In the genomic region with DNA sequence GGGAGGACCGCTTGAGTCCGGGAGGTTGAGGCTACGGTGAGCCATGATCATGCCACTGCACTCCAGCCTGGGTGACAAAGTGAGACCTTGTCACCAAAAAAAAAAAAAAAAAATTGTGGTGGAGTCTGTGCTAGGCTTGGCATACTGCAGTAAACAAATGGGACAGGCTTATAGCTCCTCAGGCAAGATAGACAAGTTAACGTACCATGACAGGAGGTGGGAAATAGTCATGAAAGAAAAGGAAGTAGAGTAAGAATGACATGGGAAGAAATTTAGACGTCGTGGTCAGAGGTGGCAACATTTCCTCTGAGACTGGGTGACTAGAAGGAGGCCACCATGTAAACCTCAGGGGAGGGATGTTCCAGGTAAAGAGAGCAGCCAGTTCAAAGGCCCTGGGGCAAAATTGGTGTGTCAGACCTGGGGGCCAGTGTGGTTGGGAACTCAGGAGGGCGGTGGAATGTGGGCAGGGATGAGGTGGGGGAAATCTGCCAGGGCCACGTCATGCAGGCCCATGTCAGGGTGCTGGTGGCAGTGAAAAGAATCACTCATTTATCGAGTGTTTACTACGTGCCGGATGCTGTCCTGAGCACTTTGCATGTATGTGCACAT, we compare ENCODE assay signal across 1 cellular context.
A peak's percentile ranks its signal among the peaks of the same experiment; 100 is the strongest.
TF ChIP-seq lines count a peak whose summit lies in the region.

No MANE protein-coding gene starts in this region.

TF ChIP-seq in H1, 55 proteins besides CTCF, POLR2A, EP300 and RAD21:
- TF ChIP-seq, protein P1, sequence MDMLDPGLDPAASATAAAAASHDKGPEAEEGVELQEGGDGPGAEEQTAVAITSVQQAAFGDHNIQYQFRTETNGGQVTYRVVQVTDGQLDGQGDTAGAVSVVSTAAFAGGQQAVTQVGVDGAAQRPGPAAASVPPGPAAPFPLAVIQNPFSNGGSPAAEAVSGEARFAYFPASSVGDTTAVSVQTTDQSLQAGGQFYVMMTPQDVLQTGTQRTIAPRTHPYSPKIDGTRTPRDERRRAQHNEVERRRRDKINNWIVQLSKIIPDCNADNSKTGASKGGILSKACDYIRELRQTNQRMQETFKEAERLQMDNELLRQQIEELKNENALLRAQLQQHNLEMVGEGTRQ (IDR thresholded peaks at IDR 0.05; ENCODE audit: low read length): no peak
- TF ChIP-seq HDAC6 (IDR thresholded peaks at IDR 0.05; ENCODE audit: low read depth, low read length) (no peak), POLR2AphosphoS5 (IDR thresholded peaks at IDR 0.05; ENCODE audit: low read depth, low read length) (peak; percentile 82)
- TF ChIP-seq, protein P2, sequence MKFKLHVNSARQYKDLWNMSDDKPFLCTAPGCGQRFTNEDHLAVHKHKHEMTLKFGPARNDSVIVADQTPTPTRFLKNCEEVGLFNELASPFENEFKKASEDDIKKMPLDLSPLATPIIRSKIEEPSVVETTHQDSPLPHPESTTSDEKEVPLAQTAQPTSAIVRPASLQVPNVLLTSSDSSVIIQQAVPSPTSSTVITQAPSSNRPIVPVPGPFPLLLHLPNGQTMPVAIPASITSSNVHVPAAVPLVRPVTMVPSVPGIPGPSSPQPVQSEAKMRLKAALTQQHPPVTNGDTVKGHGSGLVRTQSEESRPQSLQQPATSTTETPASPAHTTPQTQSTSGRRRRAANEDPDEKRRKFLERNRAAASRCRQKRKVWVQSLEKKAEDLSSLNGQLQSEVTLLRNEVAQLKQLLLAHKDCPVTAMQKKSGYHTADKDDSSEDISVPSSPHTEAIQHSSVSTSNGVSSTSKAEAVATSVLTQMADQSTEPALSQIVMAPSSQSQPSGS (IDR thresholded peaks at IDR 0.05; ENCODE audit: low read length): no peak
